22 cellular contexts compared by ENCODE assay signal in the genomic region with DNA sequence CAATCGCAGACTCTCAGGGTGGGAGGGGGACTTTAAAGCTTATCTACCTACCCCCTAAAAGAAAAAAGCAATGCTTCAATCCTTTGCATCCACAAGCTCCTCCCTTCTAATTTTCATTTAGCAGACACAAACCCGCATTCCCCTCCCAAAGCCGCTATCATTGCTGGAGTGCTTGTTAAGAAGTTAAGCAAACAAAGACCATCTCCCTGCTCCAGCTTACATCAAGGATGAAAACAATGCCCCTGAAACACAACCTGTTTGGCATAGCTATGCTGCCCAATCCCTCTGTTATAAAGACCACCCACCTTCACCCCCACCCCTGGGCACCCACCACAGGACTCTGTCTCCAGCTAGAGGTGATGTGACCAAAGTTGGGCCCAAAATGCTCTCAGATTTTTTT. TPM values are rescaled to one million over a fixed set of nuclear protein-coding genes. Genes with fewer than 3 reads are reported as not detected.
DNase-seq lines count a peak whose midpoint lies in the region; ATAC-seq and TF ChIP-seq lines count a peak whose summit lies in the region.
"Had no signal": no experiment of that assay in that cellular context is flagged by ENCODE, and none has a peak within 500 bp of the region (broad histone marks: within the 10 kb centered on the region; RNA-seq: fewer than 3 reads in every experiment).

No MANE protein-coding gene starts in this region.

- H3K27me3 ChIP-seq in testis, result no peaks in the 10 kb centered on the region

- H3K27me3 Mint-ChIP-seq in natural killer cell treated with Interleukin-12 subunit alpha and Interleukin-12 subunit beta and Interleukin-15 and Interleukin-18, amount 100 ng/mL, for 72 hours, result peaks cover 25 to 38% of the 10 kb centered on the region in 2 donors

- no peak overlapping the region for H3K4me3 Mint-ChIP-seq in natural killer cell treated with Interleukin-12 subunit alpha and Interleukin-12 subunit beta and Interleukin-15 and Interleukin-18, amount 100 ng/mL, for 72 hours
- H3K4me3 Mint-ChIP-seq: CD14-positive monocyte, IgD-negative memory B cell, T-cell had no signal

- H3K4me1 ChIP-seq in testis, result peaks cover 52% of the 10 kb centered on the region

- H3K36me3 ChIP-seq in testis (ENCODE audit: low read depth, missing control alignments), result no peaks in the 10 kb centered on the region

- TF ChIP-seq CTCF in testis (IDR thresholded peaks at IDR 0.05), result no peak

- 71 to 72% methylated on average over 3 of the region's 3 CpGs for WGBS in testis, 2 donors

- no peak overlapping the region for H3K27ac Mint-ChIP-seq in natural killer cell treated with Interleukin-12 subunit alpha and Interleukin-12 subunit beta and Interleukin-15 and Interleukin-18, amount 100 ng/mL, for 72 hours
- H3K27ac Mint-ChIP-seq: CD14-positive monocyte, IgD-negative memory B cell, T-cell had no signal

- H3K9me3 ChIP-seq in testis, result no peaks in the 10 kb centered on the region

- no peak for TF ChIP-seq POLR2A in testis (IDR thresholded peaks at IDR 0.05)

- intact Hi-C loops in testis (cut with DNase I; ENCODE audit: low total_unique reads), result no loop called here

- H3K4me3 ChIP-seq in testis, result no peak overlapping the region
- H3K4me3 ChIP-seq: GM12878, GM23248 had no signal

- H3K9me3 Mint-ChIP-seq in natural killer cell treated with Interleukin-12 subunit alpha and Interleukin-12 subunit beta and Interleukin-15 and Interleukin-18, amount 100 ng/mL, for 72 hours, result no peaks in the 10 kb centered on the region
- H3K9me3 Mint-ChIP-seq: CD14-positive monocyte, IgD-negative memory B cell, T-cell had no signal

- no peak for ATAC-seq in natural killer cell treated with Interleukin-12 subunit alpha and Interleukin-12 subunit beta and Interleukin-15 and Interleukin-18, amount 100 ng/mL, for 72 hours
- ATAC-seq: GM12878, HCT116, SK-N-SH treated with all-trans-retinoic acid at 6 μM for 48 hours, T-cell had no signal

- peak overlapping the region; percentile 60 to 66 for H3K27ac ChIP-seq in testis
- H3K27ac ChIP-seq: GM23248, RWPE1 had no signal

- no peaks in the 10 kb centered on the region for H3K4me1 Mint-ChIP-seq in natural killer cell treated with Interleukin-12 subunit alpha and Interleukin-12 subunit beta and Interleukin-15 and Interleukin-18, amount 100 ng/mL, for 72 hours (ENCODE audit: low read depth in 2 of 2)
- H3K4me1 Mint-ChIP-seq: CD14-positive monocyte, T-cell had no signal

- DNase-seq in DMS79 treated with DMSO at 0.1 percent for 48 hours (lab: John Stamatoyannopoulos, UW) (peak; percentile 30), DMS79 (lab: John Stamatoyannopoulos, UW) (no peak), NCI-H748 (lab: John Stamatoyannopoulos, UW; ENCODE audit: unreplicated experiment) (peak; percentile 39), NCI-H748 treated with DMSO at 0.1 percent for 48 hours (lab: John Stamatoyannopoulos, UW) (no peak), NCI-H524 treated with DMSO at 0.1 percent for 48 hours (lab: John Stamatoyannopoulos, UW) (peak; percentile 3), testis (no peak), midbrain (lab: John Stamatoyannopoulos, UW) (no peak)
- DNase-seq in natural killer cell treated with Interleukin-12 subunit alpha and Interleukin-12 subunit beta and Interleukin-15 and Interleukin-18, amount 100 ng/mL, for 72 hours (ENCODE audit: low spot score), result no peak
- DNase-seq: 8988T, EL, GM23248, Karpas-422, NCI-H1930, SIG-M5, T-cell had no signal

- H3K36me3 Mint-ChIP-seq in natural killer cell treated with Interleukin-12 subunit alpha and Interleukin-12 subunit beta and Interleukin-15 and Interleukin-18, amount 100 ng/mL, for 72 hours, result no peaks in the 10 kb centered on the region
- H3K36me3 Mint-ChIP-seq: CD14-positive monocyte, IgD-negative memory B cell, T-cell had no signal

RNA-seq across cellular contexts. Expression of gene REEP1, which starts 33.0 kb away (rescaled TPM):
- 100 to 1,000 TPM; 241 to 342 TPM for total RNA-seq in testis
- polyA plus RNA-seq in testis (ENCODE audit: insufficient read depth, low read depth, low replicate concordance), result 112 TPM
- not detected for total RNA-seq in natural killer cell treated with Interleukin-12 subunit alpha and Interleukin-12 subunit beta and Interleukin-15 and Interleukin-18, amount 100 ng/mL, for 72 hours
- total RNA-seq: GM23248, MCF 10A had no signal
- polyA plus RNA-seq: CD14-positive monocyte, GM23248, IgD-negative memory B cell had no signal

Comparison
In these comparisons a context has a peak if more than half of its experiments do, and no peak if none do; other contexts are left out.
1. DNase-seq: peak in DMS79 treated with DMSO at 0.1 percent for 48 hours (single experiment), NCI-H748 (single experiment) and NCI-H524 treated with DMSO at 0.1 percent for 48 hours (single experiment); none in DMS79 (single experiment), NCI-H748 treated with DMSO at 0.1 percent for 48 hours (single experiment), testis (single experiment), midbrain (single experiment) and natural killer cell treated with Interleukin-12 subunit alpha and Interleukin-12 subunit beta and Interleukin-15 and Interleukin-18, amount 100 ng/mL, for 72 hours (single experiment).
2. RNA of gene REEP1, which starts 33.0 kb away (total RNA-seq): 241 to 342 TPM in testis; not detected in natural killer cell treated with Interleukin-12 subunit alpha and Interleukin-12 subunit beta and Interleukin-15 and Interleukin-18, amount 100 ng/mL, for 72 hours; every median in the first group is over 100 times any median in the second.